Comparison of ENCODE assay signal across 24 cellular contexts in the genomic region with DNA sequence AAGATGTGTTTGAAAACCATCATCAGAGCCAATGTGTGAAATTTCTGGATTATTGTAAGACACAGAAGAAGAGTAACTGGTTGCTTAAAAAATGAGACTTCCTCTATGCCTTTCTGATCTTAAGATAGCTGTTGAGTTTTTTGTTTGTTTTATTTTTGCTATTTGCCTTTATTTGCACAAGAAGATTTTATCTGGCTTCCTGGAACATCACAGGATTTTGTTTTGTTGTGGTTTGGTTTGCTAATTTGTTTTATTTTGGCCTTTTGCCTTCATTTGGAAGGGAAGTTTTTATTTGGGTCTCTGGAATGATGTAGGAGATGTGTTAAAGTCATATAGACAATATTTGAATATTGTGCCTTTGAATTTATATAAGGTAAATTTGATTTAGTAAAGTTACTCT. TPM values are rescaled to one million over a fixed set of nuclear protein-coding genes. Genes with fewer than 3 reads are reported as not detected.
DNase-seq lines count a peak whose midpoint lies in the region; ATAC-seq and TF ChIP-seq lines count a peak whose summit lies in the region.
"Had no signal": no experiment of that assay in that cellular context is flagged by ENCODE, and none has a peak within 500 bp of the region (broad histone marks: within the 10 kb centered on the region; RNA-seq: fewer than 3 reads in every experiment).

No MANE protein-coding gene starts in this region.

- ATAC-seq in activated naive CD4-positive, alpha-beta T cell treated with anti-CD3 and anti-CD28 coated beads, Interleukin-2, amount 50 U/mL, for 72 hours, result no peak
- no peak for ATAC-seq in natural killer cell
- ATAC-seq: foreskin keratinocyte, GM23338, PC-3 had no signal

- CTCF ChIA-PET in activated CD4-positive, alpha-beta T cell treated with anti-CD3 and anti-CD28 coated beads, Interleukin-2, amount 10 ng/mL, durations not matched to agents 7 days and 5 days (lab: Charles Lee), result interaction anchor here (0.6 to 4.1 kb wide), 11 partner anchors 9 to 120 kb away, joined by 3 to 37 read pairs (median 4); no protein-coding TSS in a partner anchor

- no peak overlapping the region for H3K4me3 ChIP-seq in LNCaP clone FGC (ENCODE audit: low read depth, low read length)
- H3K4me3 ChIP-seq: adrenal gland, GM23338, hepatocyte, SJCRH30, upper lobe of left lung had no signal

- peak overlapping the region; percentile 69 for H3K4me3 Mint-ChIP-seq in activated CD4-positive, alpha-beta T cell treated with anti-CD3 and anti-CD28 coated beads, Interleukin-2, amount 10 ng/mL, durations not matched to agents 7 days and 5 days
- H3K4me3 Mint-ChIP-seq in natural killer cell (no peak overlapping the region), HFFc6 (no peak overlapping the region)
- H3K4me3 Mint-ChIP-seq: dendritic cell treated with granulocyte-macrophage colony-stimulating factor and Interleukin-4, amounts not matched to agents 40 ng/mL and 50 ng/mL, for 4 days; GM23338; nephron had no signal

- intact Hi-C loops in natural killer cell (cut with micrococcal nuclease), result no loop called here

- no peaks in the 10 kb centered on the region for H3K9me3 Mint-ChIP-seq in activated CD4-positive, alpha-beta T cell treated with anti-CD3 and anti-CD28 coated beads, Interleukin-2, amount 10 ng/mL, durations not matched to agents 7 days and 5 days
- no peaks in the 10 kb centered on the region for H3K9me3 Mint-ChIP-seq in activated naive CD4-positive, alpha-beta T cell treated with anti-CD3 and anti-CD28 coated beads, Interleukin-2, amount 50 U/mL, for 72 hours
- H3K9me3 Mint-ChIP-seq in natural killer cell, result no peaks in the 10 kb centered on the region
- no peaks in the 10 kb centered on the region for H3K9me3 Mint-ChIP-seq in HFFc6
- H3K9me3 Mint-ChIP-seq: dendritic cell treated with granulocyte-macrophage colony-stimulating factor and Interleukin-4, amounts not matched to agents 40 ng/mL and 50 ng/mL, for 4 days; GM23338; nephron had no signal

- peaks cover 61% of the 10 kb centered on the region for H3K4me1 Mint-ChIP-seq in activated CD4-positive, alpha-beta T cell treated with anti-CD3 and anti-CD28 coated beads, Interleukin-2, amount 10 ng/mL, durations not matched to agents 7 days and 5 days
- peaks cover 45 to 50% of the 10 kb centered on the region in 2 donors for H3K4me1 Mint-ChIP-seq in natural killer cell
- no peaks in the 10 kb centered on the region for H3K4me1 Mint-ChIP-seq in HFFc6 (ENCODE audit: low read depth)
- H3K4me1 Mint-ChIP-seq: GM23338 had no signal

- H3K27ac Mint-ChIP-seq in activated CD4-positive, alpha-beta T cell treated with anti-CD3 and anti-CD28 coated beads, Interleukin-2, amount 10 ng/mL, durations not matched to agents 7 days and 5 days, result peak overlapping the region; percentile 90
- H3K27ac Mint-ChIP-seq in activated naive CD4-positive, alpha-beta T cell treated with anti-CD3 and anti-CD28 coated beads, Interleukin-2, amount 50 U/mL, for 72 hours, result peak overlapping the region; percentile 81 to 99
- peak overlapping the region; percentile 52 to 68 for H3K27ac Mint-ChIP-seq in natural killer cell
- no peak overlapping the region for H3K27ac Mint-ChIP-seq in HFFc6
- H3K27ac Mint-ChIP-seq: dendritic cell treated with granulocyte-macrophage colony-stimulating factor and Interleukin-4, amounts not matched to agents 40 ng/mL and 50 ng/mL, for 4 days; GM23338; nephron had no signal

- POLR2A ChIA-PET in activated CD4-positive, alpha-beta T cell treated with anti-CD3 and anti-CD28 coated beads, Interleukin-2, amount 10 ng/mL, durations not matched to agents 7 days and 5 days (lab: Charles Lee), result interaction anchor here (1.0 to 2.0 kb wide), 3 partner anchors 10 to 29 kb away, joined by 3 to 12 read pairs (median 3); no protein-coding TSS in a partner anchor

- in situ Hi-C loops in GM13976 (cut with MboI; ENCODE audit: low sequenced_read_pairs, unreplicated experiment), result no loop called here

- no peaks in the 10 kb centered on the region for H3K27me3 Mint-ChIP-seq in activated CD4-positive, alpha-beta T cell treated with anti-CD3 and anti-CD28 coated beads, Interleukin-2, amount 10 ng/mL, durations not matched to agents 7 days and 5 days
- no peaks in the 10 kb centered on the region for H3K27me3 Mint-ChIP-seq in natural killer cell (ENCODE audit: low read depth in 2 of 2)
- no peaks in the 10 kb centered on the region; the same call in 1 of the 2 replicates for H3K27me3 Mint-ChIP-seq in HFFc6 (ENCODE audit: insufficient read depth)
- H3K27me3 Mint-ChIP-seq: dendritic cell treated with granulocyte-macrophage colony-stimulating factor and Interleukin-4, amounts not matched to agents 40 ng/mL and 50 ng/mL, for 4 days had no signal

- no peak for DNase-seq in activated CD4-positive, alpha-beta T cell treated with anti-CD3 and anti-CD28 coated beads, Interleukin-2, amount 10 ng/mL, durations not matched to agents 7 days and 5 days
- DNase-seq in activated CD4-positive, alpha-beta T cell treated with anti-CD3 and anti-CD28 coated beads for 48 hours, result no peak
- peak; percentile 47 for DNase-seq in LNCaP clone FGC (ENCODE audit: low read depth)
- no peak for DNase-seq in activated naive CD4-positive, alpha-beta T cell treated with anti-CD3 and anti-CD28 coated beads, Interleukin-2, amount 50 U/mL, for 72 hours (ENCODE audit: low spot score in 2 of 2)
- no peak for DNase-seq in natural killer cell
- no peak for DNase-seq in SIG-M5 (lab: John Stamatoyannopoulos, UW)
- no peak for DNase-seq in HFFc6
- DNase-seq in GM13976 (ENCODE audit: low spot score), result no peak
- DNase-seq: adrenal gland; foreskin keratinocyte; NCI-H1436; NCI-H774; PC-3; SJCRH30; stimulated activated CD4-positive, alpha-beta T cell treated with anti-CD3 and anti-CD28 coated beads, Interleukin-1b, Interleukin-23, amount 100 ng/mL, for 48 hours; upper lobe of left lung had no signal

- H3K36me3 Mint-ChIP-seq in activated CD4-positive, alpha-beta T cell treated with anti-CD3 and anti-CD28 coated beads, Interleukin-2, amount 10 ng/mL, durations not matched to agents 7 days and 5 days (ENCODE audit: low read depth), result peaks cover 10% of the 10 kb centered on the region
- H3K36me3 Mint-ChIP-seq in activated naive CD4-positive, alpha-beta T cell treated with anti-CD3 and anti-CD28 coated beads, Interleukin-2, amount 50 U/mL, for 72 hours, result peaks cover 28 to 33% of the 10 kb centered on the region in 2 donors
- H3K36me3 Mint-ChIP-seq in natural killer cell, result peaks cover 11% of the 10 kb centered on the region
- H3K36me3 Mint-ChIP-seq in HFFc6 (ENCODE audit: low read depth), result no peaks in the 10 kb centered on the region

- no peak for TF ChIP-seq CTCF in LNCaP clone FGC (IDR thresholded peaks at IDR 0.05; ENCODE audit: control insufficient read depth, extremely low read depth, insufficient read depth)
- TF ChIP-seq CTCF in natural killer cell (IDR thresholded peaks at IDR 0.05), result no peak
- no peak for TF ChIP-seq CTCF in HFFc6 (IDR thresholded peaks at IDR 0.05)
- no peak for TF ChIP-seq CTCF in GM13976 (IDR thresholded peaks at IDR 0.05; ENCODE audit: borderline replicate concordance, control extremely low read depth, extremely low read depth, insufficient read depth, missing control alignments)

RNA-seq across cellular contexts. Expression of gene CYTIP, which starts 3.9 kb away (rescaled TPM):
- total RNA-seq in activated CD4-positive, alpha-beta T cell treated with anti-CD3 and anti-CD28 coated beads, Interleukin-2, amount 10 ng/mL, durations not matched to agents 7 days and 5 days, result 100 to 1,000 TPM; 234 to 279 TPM
- 100 to 1,000 TPM; 417 to 596 TPM for total RNA-seq in activated naive CD4-positive, alpha-beta T cell treated with anti-CD3 and anti-CD28 coated beads, Interleukin-2, amount 50 U/mL, for 72 hours
- 100 to 1,000 TPM; 276 to 363 (median 357) TPM for total RNA-seq in natural killer cell
- not detected for total RNA-seq in HFFc6 (2021; fragmentation: NEBNext Ultra II Directional; extraction: Animal tissue kit (Norgen Biotek cat#: 25700))
- total RNA-seq: bronchial epithelial cell, foreskin keratinocyte, G401, GM23338, HT1080, lung microvascular endothelial cell had no signal

Comparison
In these comparisons a context has a peak if more than half of its experiments do, and no peak if none do; other contexts are left out.
1. RNA of gene CYTIP, which starts 3.9 kb away (total RNA-seq): 417 to 596 TPM in activated naive CD4-positive, alpha-beta T cell treated with anti-CD3 and anti-CD28 coated beads, Interleukin-2, amount 50 U/mL, for 72 hours, 276 to 363 TPM in natural killer cell and 234 to 279 TPM in activated CD4-positive, alpha-beta T cell treated with anti-CD3 and anti-CD28 coated beads, Interleukin-2, amount 10 ng/mL, durations not matched to agents 7 days and 5 days; not detected in HFFc6; every median in the first group is over 100 times any median in the second.